In genomic region chr5:151497391-151498002, GRCh38 we compare ENCODE assay signal across 15 cellular contexts. TPM values are rescaled to one million over a fixed set of nuclear protein-coding genes. Genes with fewer than 3 reads are reported as not detected.
DNase-seq lines count a peak whose midpoint lies in the region; ATAC-seq, FAIRE-seq and TF ChIP-seq lines count a peak whose summit lies in the region.
"Had no signal": no experiment of that assay in that cellular context is flagged by ENCODE, and none has a peak within 500 bp of the region (broad histone marks: within the 10 kb centered on the region; RNA-seq: fewer than 3 reads in every experiment).

No MANE protein-coding gene starts in this region.

- 56 to 82% methylated on average over 3 of the region's 3 CpGs for WGBS in esophagus squamous epithelium, 2 donors

- CTCF ChIA-PET in WTC11 (lab: Charles Lee) = interaction anchor here (1.8 to 2.7 kb wide), 2 partner anchors 50 to 154 kb away, joined by 8 to 16 read pairs; partner anchors contain the start of gene SLC36A1

- DNase-seq in GM12892 (ENCODE audit: insufficient read length) (no peak), NB4 (ENCODE audit: low read depth) (peak; percentile 60), WTC11 (ENCODE audit: low spot score) (no peak), islet precursor cell (peak; percentile 15), NCI-H446 treated with DMSO at 0.1 percent for 48 hours (lab: John Stamatoyannopoulos, UW) (no peak), esophagus squamous epithelium (lab: John Stamatoyannopoulos, UW) (no peak), MG63 (no peak)
- DNase-seq: C1 segment of cervical spinal cord, DND-41, GDM1, NCI-H1092, NCI-H69, PC-3, T-cell had no signal

- peaks cover 0 to 19% (median 0%) of the 10 kb centered on the region in 3 donors for H3K4me1 ChIP-seq in esophagus squamous epithelium

- TF ChIP-seq CTCF in NB4 (IDR thresholded peaks at IDR 0.05; ENCODE audit: low read depth, low read length) = no peak
- TF ChIP-seq CTCF in WTC11 (IDR thresholded peaks at IDR 0.05) = no peak
- no peak for TF ChIP-seq CTCF in esophagus squamous epithelium (IDR thresholded peaks at IDR 0.05)

- FAIRE-seq in GM12892 (lab: Jason Lieb, UNC) = peak; percentile 78

- peaks cover 11% of the 10 kb centered on the region for H3K9me3 Mint-ChIP-seq in WTC11
- H3K9me3 Mint-ChIP-seq: T-cell had no signal

- POLR2A ChIA-PET in WTC11 (lab: Charles Lee) = no interaction called here

- no peaks in the 10 kb centered on the region for H3K36me3 ChIP-seq in esophagus squamous epithelium
- H3K36me3 ChIP-seq in MG63 = no peaks in the 10 kb centered on the region
- H3K36me3 ChIP-seq: HAP-1 had no signal

- H3K9me3 ChIP-seq in esophagus squamous epithelium = no peaks in the 10 kb centered on the region
- no peaks in the 10 kb centered on the region for H3K9me3 ChIP-seq in MG63
- H3K9me3 ChIP-seq: HAP-1 had no signal

- no peak overlapping the region for H3K4me3 ChIP-seq in NB4 (ENCODE audit: low read depth, low read length)
- no peak overlapping the region for H3K4me3 ChIP-seq in esophagus squamous epithelium
- H3K4me3 ChIP-seq in MG63 = no peak overlapping the region
- H3K4me3 ChIP-seq: HAP-1 had no signal

- H3K27ac Mint-ChIP-seq in WTC11 = peak overlapping the region; percentile 96; the same call in 1 of the 2 replicates
- H3K27ac Mint-ChIP-seq: T-cell had no signal

- no peak overlapping the region for H3K27ac ChIP-seq in esophagus squamous epithelium

- H3K27me3 Mint-ChIP-seq in WTC11 (ENCODE audit: low read depth) = no peaks in the 10 kb centered on the region
- H3K27me3 Mint-ChIP-seq: T-cell had no signal

- H3K4me3 Mint-ChIP-seq in WTC11 = no peak overlapping the region
- H3K4me3 Mint-ChIP-seq: T-cell had no signal

- H3K27me3 ChIP-seq in esophagus squamous epithelium (no peaks in the 10 kb centered on the region), MG63 (no peaks in the 10 kb centered on the region)

- H3K36me3 Mint-ChIP-seq in WTC11 = peaks cover 8% of the 10 kb centered on the region

- ATAC-seq in WTC11 = no peak
- ATAC-seq: PC-3, T-cell had no signal

- peaks cover 52% of the 10 kb centered on the region for H3K4me1 Mint-ChIP-seq in WTC11

- intact Hi-C loops in esophagus squamous epithelium (cut with DNase I) = loop anchor here (5.0 kb wide), 1 partner anchor 50 kb away; the partner anchor contains the start of gene SLC36A1

- no peak for TF ChIP-seq POLR2A in GM12892 (IDR thresholded peaks at IDR 0.05; ENCODE audit: low read depth, low read length)
- TF ChIP-seq POLR2A in NB4 (IDR thresholded peaks at IDR 0.05; ENCODE audit: extremely low read depth, insufficient read length) = no peak
- TF ChIP-seq POLR2A in esophagus squamous epithelium (IDR thresholded peaks at IDR 0.05) = no peak

TF ChIP-seq in WTC11, 78 proteins besides CTCF, POLR2A, EP300 and RAD21:
- no peak for TF ChIP-seq GABPB1 (CRISPR knock-in tag; IDR thresholded peaks at IDR 0.05)
- no peak for TF ChIP-seq KAT7 (CRISPR knock-in tag; IDR thresholded peaks at IDR 0.05; ENCODE audit: borderline replicate concordance)
- no peak for TF ChIP-seq USF1 (CRISPR knock-in tag; IDR thresholded peaks at IDR 0.05)
- TF ChIP-seq CREM (CRISPR knock-in tag; IDR thresholded peaks at IDR 0.05) = no peak
- TF ChIP-seq ATF2 (CRISPR knock-in tag; IDR thresholded peaks at IDR 0.05; ENCODE audit: borderline replicate concordance, low read depth) = no peak
- no peak for TF ChIP-seq ZNF232 (CRISPR knock-in tag; IDR thresholded peaks at IDR 0.05)
- no peak for TF ChIP-seq MYBL2 (CRISPR knock-in tag; IDR thresholded peaks at IDR 0.05)
- TF ChIP-seq HMGA2 (CRISPR knock-in tag; IDR thresholded peaks at IDR 0.05) = no peak
- TF ChIP-seq ZNF532 (CRISPR knock-in tag; IDR thresholded peaks at IDR 0.05; ENCODE audit: borderline replicate concordance) = no peak
- no peak for TF ChIP-seq ZNF263 (CRISPR knock-in tag; IDR thresholded peaks at IDR 0.05; ENCODE audit: low read depth)
- TF ChIP-seq TCF7 (CRISPR knock-in tag; IDR thresholded peaks at IDR 0.05; ENCODE audit: low read depth) = no peak
- TF ChIP-seq CREB1 (CRISPR knock-in tag; IDR thresholded peaks at IDR 0.05) = no peak
- TF ChIP-seq AFF4 (CRISPR knock-in tag; IDR thresholded peaks at IDR 0.05; ENCODE audit: borderline replicate concordance) = no peak

RNA-seq across cellular contexts. Expression of gene SLC36A1, which starts 50.1 kb away (rescaled TPM):
- 2.9 TPM for polyA plus RNA-seq in GM12892 (2012; ENCODE audit: missing spikeins)
- total RNA-seq in WTC11 (2021) (12.2 to 16.0 TPM (median 13.7 TPM) in 3 replicates), esophagus squamous epithelium (1 to 10 TPM; 7.3 to 9.1 (median 8.3) TPM)
- 2.9 and 5.8 TPM in 2 replicates for total RNA-seq in MG63 (2014; rRNA removed; shearing (Covaris generic); ENCODE audit: low replicate concordance)

Comparison
In these comparisons a context has a peak if more than half of its experiments do, and no peak if none do; other contexts are left out.
1. DNase-seq: peak in NB4 (single experiment) and islet precursor cell (single experiment); none in GM12892 (single experiment), WTC11 (single experiment), NCI-H446 treated with DMSO at 0.1 percent for 48 hours (single experiment), esophagus squamous epithelium (single experiment) and MG63 (single experiment).